ENCODE assay signal across 8 cellular contexts in the genomic region with DNA sequence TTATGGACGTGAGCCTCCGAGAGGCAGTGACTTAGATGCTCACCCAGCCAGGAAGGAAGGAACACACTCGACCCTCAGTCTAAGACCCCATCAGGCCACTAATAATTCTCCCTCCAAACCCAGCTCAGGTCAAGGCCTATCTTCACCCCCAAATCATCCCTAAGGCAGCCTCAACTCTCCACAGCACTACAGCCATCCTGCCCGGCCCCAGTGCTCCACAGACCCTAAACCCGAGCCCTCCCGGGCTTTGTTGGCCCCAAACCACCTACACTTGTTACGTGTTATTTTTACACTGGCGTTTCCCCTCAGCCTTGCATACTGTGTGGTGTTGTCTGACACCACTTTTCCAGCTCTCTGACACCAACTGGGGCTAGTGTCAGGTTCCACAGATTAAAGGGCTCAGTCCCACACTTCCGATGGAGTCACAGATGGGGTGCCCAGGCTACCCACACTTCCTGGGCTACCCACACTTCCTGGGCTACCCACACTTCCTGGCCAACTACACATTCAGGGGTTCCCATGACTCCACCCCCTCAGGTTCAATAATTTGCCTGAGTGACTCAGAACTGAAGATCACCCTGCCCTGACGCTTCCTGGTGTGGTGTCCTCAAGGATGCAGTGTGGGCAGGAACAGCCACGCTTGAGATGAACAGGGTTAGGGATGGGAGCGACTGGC. TPM values are rescaled to one million over a fixed set of nuclear protein-coding genes. Genes with fewer than 3 reads are reported as not detected.
DNase-seq lines count a peak whose midpoint lies in the region; ATAC-seq and TF ChIP-seq lines count a peak whose summit lies in the region.

No MANE protein-coding gene starts in this region.

- H3K27ac ChIP-seq in effector memory CD4-positive, alpha-beta T cell (ENCODE audit: insufficient read depth, low read length, poor library complexity, severe bottlenecking), result peak overlapping the region; percentile 37
- no peak overlapping the region for H3K27ac ChIP-seq in sigmoid colon

- ATAC-seq in GM18870 (IDR thresholded peaks at IDR 0.05; ENCODE audit: unreplicated experiment) (peak; percentile 70), HG02938 (IDR thresholded peaks at IDR 0.05; ENCODE audit: unreplicated experiment) (peak; percentile 60)

- no peaks in the 10 kb centered on the region for H3K27me3 ChIP-seq in effector memory CD4-positive, alpha-beta T cell (replicated peaks; ENCODE audit: control insufficient read depth, insufficient read depth, low read length, poor library complexity, severe bottlenecking)
- no peaks in the 10 kb centered on the region for H3K27me3 ChIP-seq in sigmoid colon

- WGBS in sigmoid colon, 2 donors, result 63 to 79% methylated on average over 12 of the region's 12 CpGs

- no peaks in the 10 kb centered on the region for H3K9me3 ChIP-seq in effector memory CD4-positive, alpha-beta T cell (ENCODE audit: control insufficient read depth, low read length)
- no peaks in the 10 kb centered on the region for H3K9me3 ChIP-seq in sigmoid colon

- H3K4me3 ChIP-seq in effector memory CD4-positive, alpha-beta T cell (ENCODE audit: insufficient read depth, low read depth, low read length, poor library complexity, severe bottlenecking), result no peak overlapping the region
- no peak overlapping the region for H3K4me3 ChIP-seq in sigmoid colon

- no peak for TF ChIP-seq POLR2A in sigmoid colon (IDR thresholded peaks at IDR 0.05)

- TF ChIP-seq CTCF in sigmoid colon (IDR thresholded peaks at IDR 0.05), result no peak

- intact Hi-C loops in sigmoid colon (cut with DNase I), result no loop called here

- H3K4me1 ChIP-seq in effector memory CD4-positive, alpha-beta T cell (ENCODE audit: control insufficient read depth, insufficient read depth, low read length, poor library complexity, severe bottlenecking), result peaks cover 24% of the 10 kb centered on the region
- no peaks in the 10 kb centered on the region for H3K4me1 ChIP-seq in sigmoid colon

- TF ChIP-seq EP300 in sigmoid colon (IDR thresholded peaks at IDR 0.05), result no peak

- peaks cover 22% of the 10 kb centered on the region for H3K36me3 ChIP-seq in effector memory CD4-positive, alpha-beta T cell (ENCODE audit: control insufficient read depth, insufficient read depth, low read length)
- H3K36me3 ChIP-seq in sigmoid colon, result peaks cover 22 to 90% (median 54%) of the 10 kb centered on the region in 4 donors

- DNase-seq in T-helper 9 cell (peak; percentile 26), NCI-H774 (lab: John Stamatoyannopoulos, UW) (no peak), NCI-H345 (lab: John Stamatoyannopoulos, UW) (no peak), sigmoid colon (no peak)
- DNase-seq in effector memory CD4-positive, alpha-beta T cell, result peak in 2 of 3 donors; percentile 45 to 54
- peak; percentile 33 for DNase-seq in stimulated activated CD8-positive, alpha-beta memory T cell treated with anti-CD3 and anti-CD28 coated beads, Interleukin-12 subunit alpha, Interleukin-12 subunit beta, amount 100 ng/mL, for 1 hour (ENCODE audit: low read depth)

RNA-seq across cellular contexts. Expression of a gene that starts 25.3 kb away (rescaled TPM):
- total RNA-seq in sigmoid colon, result 10 to 100 TPM; 60.7 to 77.5 (median 65.1) TPM
- polyA plus RNA-seq in sigmoid colon, result 100 to 1,000 TPM in 1 of 3 donors, 10 to 100 TPM in 2; 87.7 to 197 (median 99.0) TPM

RNA-seq across cellular contexts. Expression of a gene that starts 28.9 kb away (rescaled TPM):
- 10 to 100 TPM; 32.6 to 42.9 (median 35.3) TPM for total RNA-seq in sigmoid colon
- polyA plus RNA-seq in sigmoid colon, result 10 to 100 TPM; 16.8 to 22.2 (median 20.6) TPM

RNA-seq across cellular contexts. Expression of a gene that starts 52.9 kb away (rescaled TPM):
- total RNA-seq in sigmoid colon, result 1 to 10 TPM; 1.4 to 2.9 (median 1.6) TPM
- polyA plus RNA-seq in sigmoid colon, result 10 to 100 TPM in 2 of 3 donors, 1 to 10 TPM in 1; 9.6 to 29.2 (median 17.8) TPM

Comparison
In these comparisons a context has a peak if more than half of its experiments do, and no peak if none do; other contexts are left out.
1. DNase-seq: peak in T-helper 9 cell (single experiment), effector memory CD4-positive, alpha-beta T cell (2 of 3) and stimulated activated CD8-positive, alpha-beta memory T cell treated with anti-CD3 and anti-CD28 coated beads, Interleukin-12 subunit alpha, Interleukin-12 subunit beta, amount 100 ng/mL, for 1 hour (single experiment); none in NCI-H774 (single experiment), NCI-H345 (single experiment) and sigmoid colon (single experiment).